In the genomic region with DNA sequence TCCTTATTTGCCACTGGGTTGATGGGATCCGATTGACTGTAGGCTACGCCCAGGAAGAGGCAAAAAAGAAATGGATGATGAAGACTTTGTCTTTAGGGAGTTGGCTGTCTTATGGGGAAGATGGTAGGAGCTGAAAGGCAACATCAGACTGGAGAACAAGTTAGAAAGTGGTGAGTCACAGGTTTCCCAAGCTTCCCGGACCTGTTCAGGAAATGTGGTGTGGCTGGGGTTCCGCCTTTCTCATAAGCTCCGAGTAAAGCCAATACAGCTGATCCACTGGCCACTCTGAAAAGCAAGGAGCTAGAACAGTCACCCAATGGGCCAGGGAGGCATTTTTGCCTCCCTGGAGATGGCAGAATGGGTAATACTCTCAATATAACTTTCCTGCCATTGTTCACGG, we compare ENCODE assay signal across 24 cellular contexts.
DNase-seq lines count a peak whose midpoint lies in the region; ATAC-seq, FAIRE-seq and TF ChIP-seq lines count a peak whose summit lies in the region.
"Had no signal": no experiment of that assay in that cellular context is flagged by ENCODE, and none has a peak within 500 bp of the region (broad histone marks: within the 10 kb centered on the region; RNA-seq: fewer than 3 reads in every experiment).

No MANE protein-coding gene starts in this region.

- H3K9me3 ChIP-seq in RWPE2 (ENCODE audit: severe bottlenecking) (no peaks in the 10 kb centered on the region), endothelial cell of umbilical vein (replicated peaks; ENCODE audit: control insufficient read depth, insufficient read depth, low read length) (no peaks in the 10 kb centered on the region)
- H3K9me3 ChIP-seq: gastrocnemius medialis, ovary, right lobe of liver, SJCRH30 had no signal

- FAIRE-seq in endothelial cell of umbilical vein (lab: Jason Lieb, UNC): peak; percentile 88

- H4K20me1 ChIP-seq in endothelial cell of umbilical vein (replicated peaks; ENCODE audit: control insufficient read depth, extremely low read depth, insufficient read depth, low read length) (no peaks in the 10 kb centered on the region), GM23338 (replicated peaks; ENCODE audit: insufficient read depth) (no peaks in the 10 kb centered on the region)

- no peak overlapping the region for H3K4me3 Mint-ChIP-seq in naive thymus-derived CD8-positive, alpha-beta T cell
- H3K4me3 Mint-ChIP-seq in GM23338: no peak overlapping the region
- H3K4me3 Mint-ChIP-seq: CD14-positive monocyte; effector memory CD8-positive, alpha-beta T cell; naive thymus-derived CD4-positive, alpha-beta T cell had no signal

- peaks cover 0 to 2% (median 0%) of the 10 kb centered on the region in 9 donors for H3K9me3 Mint-ChIP-seq in naive thymus-derived CD8-positive, alpha-beta T cell
- H3K9me3 Mint-ChIP-seq in GM23338: no peaks in the 10 kb centered on the region
- H3K9me3 Mint-ChIP-seq: effector memory CD8-positive, alpha-beta T cell had no signal

- no peak for TF ChIP-seq CTCF in RWPE2 (IDR thresholded peaks at IDR 0.05; ENCODE audit: poor library complexity, severe bottlenecking)
- no peak for TF ChIP-seq CTCF in endothelial cell of umbilical vein (IDR thresholded peaks at IDR 0.05; ENCODE audit: extremely low read depth in 1 of 2, insufficient read depth in 1 of 2, low read depth in 1 of 2, low read length in 2 of 2)
- TF ChIP-seq CTCF in GM23338 (conservative IDR thresholded peaks at IDR 0.05; ENCODE audit: low read depth in 2 of 2): no peak

- CTCF ChIA-PET in endothelial cell of umbilical vein (lab: Charles Lee): interaction anchor here (1.2 to 1.7 kb wide), 3 partner anchors 16 to 141 kb away, joined by 3 to 11 read pairs (median 5); no protein-coding TSS in a partner anchor

- BruUV-seq in endothelial cell of umbilical vein (replicated peaks; lab: Mats Ljungman, UMichigan): no TSS peak

- H3F3A ChIP-seq in GM23338 (replicated peaks; ENCODE audit: low read depth): no peaks in the 10 kb centered on the region

- no peaks in the 10 kb centered on the region for H3K4me1 Mint-ChIP-seq in naive thymus-derived CD8-positive, alpha-beta T cell
- H3K4me1 Mint-ChIP-seq in GM23338: no peaks in the 10 kb centered on the region
- H3K4me1 Mint-ChIP-seq: CD14-positive monocyte; naive thymus-derived CD4-positive, alpha-beta T cell had no signal

- no peaks in the 10 kb centered on the region for H3K4me1 ChIP-seq in RWPE2 (ENCODE audit: insufficient read depth, poor library complexity, severe bottlenecking)
- peaks cover 23% of the 10 kb centered on the region for H3K4me1 ChIP-seq in endothelial cell of umbilical vein (ENCODE audit: control insufficient read depth, extremely low read depth, insufficient read depth, low read length)
- no peaks in the 10 kb centered on the region for H3K4me1 ChIP-seq in GM23338 (ENCODE audit: insufficient read depth)
- H3K4me1 ChIP-seq: right lobe of liver had no signal

- H3K9me2 ChIP-seq in GM23338 (ENCODE audit: insufficient read depth): no peaks in the 10 kb centered on the region

- H3K4me3 ChIP-seq in RWPE2 (ENCODE audit: severe bottlenecking) (no peak overlapping the region), endothelial cell of umbilical vein (replicated peaks in 1 of 3; ENCODE audit: insufficient read depth in 1 of 3, low read depth in 1 of 3, low read length in 3 of 3) (no peak overlapping the region), GM23338 (no peak overlapping the region)
- H3K4me3 ChIP-seq: gastrocnemius medialis, ovary, right lobe of liver, SJCRH30 had no signal

- intact Hi-C loops in endothelial cell of umbilical vein (cut with micrococcal nuclease): no loop called here

- H2AFZ ChIP-seq in endothelial cell of umbilical vein (ENCODE audit: low read depth, low read length) (no peak overlapping the region), GM23338 (no peak overlapping the region)

- no peaks in the 10 kb centered on the region for H3K36me3 Mint-ChIP-seq in naive thymus-derived CD8-positive, alpha-beta T cell
- no peaks in the 10 kb centered on the region for H3K36me3 Mint-ChIP-seq in GM23338 (ENCODE audit: low read depth)
- H3K36me3 Mint-ChIP-seq: CD14-positive monocyte; naive thymus-derived CD4-positive, alpha-beta T cell had no signal

- H3K27ac ChIP-seq in RWPE2 (ENCODE audit: poor library complexity, severe bottlenecking) (no peak overlapping the region), endothelial cell of umbilical vein (ENCODE audit: insufficient read depth, low read depth, low read length) (no peak overlapping the region), GM23338 (ENCODE audit: low read depth) (no peak overlapping the region)
- H3K27ac ChIP-seq: gastrocnemius medialis, ovary, right lobe of liver, SJCRH30 had no signal

- H3K79me2 ChIP-seq in endothelial cell of umbilical vein (ENCODE audit: control insufficient read depth, insufficient read depth, low read length): no peaks in the 10 kb centered on the region
- H3K79me2 ChIP-seq in GM23338 (replicated peaks; ENCODE audit: insufficient read depth): no peaks in the 10 kb centered on the region

- no peak for TF ChIP-seq POLR2A in endothelial cell of umbilical vein (IDR thresholded peaks at IDR 0.05; ENCODE audit: low read depth, low read length)

- H3K27me3 ChIP-seq in RWPE2 (ENCODE audit: insufficient read depth, poor library complexity, severe bottlenecking): no peaks in the 10 kb centered on the region
- peaks cover 0 to 2% of the 10 kb centered on the region in 2 experiments for H3K27me3 ChIP-seq in endothelial cell of umbilical vein (ENCODE audit: control insufficient read depth in 2 of 2, insufficient read depth in 2 of 2, low read length in 2 of 2)
- H3K27me3 ChIP-seq in GM23338 (ENCODE audit: insufficient read depth): no peaks in the 10 kb centered on the region
- H3K27me3 ChIP-seq: ovary, right lobe of liver, SJCRH30 had no signal

- ATAC-seq in RWPE2 (ENCODE audit: low read depth) (peak; percentile 55), GM23338 (no peak)
- ATAC-seq in naive thymus-derived CD8-positive, alpha-beta T cell: no peak
- ATAC-seq: effector memory CD8-positive, alpha-beta T cell; gastrocnemius medialis; naive thymus-derived CD4-positive, alpha-beta T cell; right lobe of liver had no signal

- DNase-seq in EH (ENCODE audit: low read depth): peak; percentile 61
- DNase-seq in RWPE2 (ENCODE audit: low spot score): no peak
- peak; percentile 70 for DNase-seq in endothelial cell of umbilical vein (ENCODE audit: low read depth, low spot score)
- peak; percentile 33 for DNase-seq in hepatic stellate cell (ENCODE audit: low spot score)
- no peak for DNase-seq in NCI-H748 treated with DMSO at 0.1 percent for 48 hours (lab: John Stamatoyannopoulos, UW)
- DNase-seq in naive thymus-derived CD8-positive, alpha-beta T cell: no peak
- no peak for DNase-seq in CD1c-positive myeloid dendritic cell (ENCODE audit: extremely low spot score)
- DNase-seq in GM23338 (ENCODE audit: low spot score): no peak
- DNase-seq: activated CD4-positive, alpha-beta T cell treated with anti-CD3 and anti-CD28 coated beads, Interleukin-2, amount 50 U/mL, for 1 hour; activated CD8-positive, alpha-beta memory T cell treated with anti-CD3 and anti-CD28 coated beads, Interleukin-2, amount 50 U/mL, for 4 hours; activated gamma-delta T cell; DMS153; effector memory CD8-positive, alpha-beta T cell; gastrocnemius medialis; mesendoderm; naive thymus-derived CD4-positive, alpha-beta T cell; NCI-H146; NCI-H774; ovary; right lobe of liver; SJCRH30; stimulated activated CD4-positive, alpha-beta T cell treated with anti-CD3 and anti-CD28 coated beads, Interleukin-15, amount 100 ng/mL, for 24 hours; T-helper 1 cell had no signal

- no peak overlapping the region for H3K9ac ChIP-seq in endothelial cell of umbilical vein (replicated peaks; ENCODE audit: extremely low read depth, insufficient read depth, low read length)

- H3K4me2 ChIP-seq in endothelial cell of umbilical vein (ENCODE audit: insufficient read depth, low read length) (no peak overlapping the region), GM23338 (no peak overlapping the region)

- H3K27ac Mint-ChIP-seq in naive thymus-derived CD8-positive, alpha-beta T cell: no peak overlapping the region
- no peak overlapping the region for H3K27ac Mint-ChIP-seq in GM23338
- H3K27ac Mint-ChIP-seq: CD14-positive monocyte; effector memory CD8-positive, alpha-beta T cell; naive thymus-derived CD4-positive, alpha-beta T cell had no signal

- dilution Hi-C loops in endothelial cell of umbilical vein (cut with MboI; ENCODE audit: extremely low pct_ligation_motif_present, low sequenced_read_pairs): no loop called here

- no peaks in the 10 kb centered on the region for H3K36me3 ChIP-seq in RWPE2 (ENCODE audit: low read depth)
- no peaks in the 10 kb centered on the region for H3K36me3 ChIP-seq in endothelial cell of umbilical vein (ENCODE audit: control insufficient read depth in 2 of 2, extremely low read depth in 1 of 2, insufficient read depth in 2 of 2, low read length in 2 of 2)
- H3K36me3 ChIP-seq in GM23338 (ENCODE audit: insufficient read depth): no peaks in the 10 kb centered on the region
- H3K36me3 ChIP-seq: gastrocnemius medialis, ovary, right lobe of liver, SJCRH30 had no signal

- H3K9me1 ChIP-seq in endothelial cell of umbilical vein (replicated peaks; ENCODE audit: control insufficient read depth, extremely low read depth, insufficient read depth, low read length): no peaks in the 10 kb centered on the region

- peaks cover 1 to 21% (median 8%) of the 10 kb centered on the region in 5 donors for H3K27me3 Mint-ChIP-seq in naive thymus-derived CD8-positive, alpha-beta T cell
- H3K27me3 Mint-ChIP-seq in GM23338 (ENCODE audit: insufficient read depth, low read depth, poor library complexity): peaks cover 3% of the 10 kb centered on the region

- POLR2A ChIA-PET in endothelial cell of umbilical vein (lab: Charles Lee): no interaction called here
- POLR2A ChIA-PET in naive thymus-derived CD8-positive, alpha-beta T cell (lab: Charles Lee): no interaction called here

TF ChIP-seq in endothelial cell of umbilical vein, 7 proteins besides CTCF, POLR2A, EP300 and RAD21 (continues in another document):
- TF ChIP-seq MYC (IDR thresholded peaks at IDR 0.05; ENCODE audit: low read depth, low read length): no peak
- no peak for TF ChIP-seq POLR2AphosphoS5 (IDR thresholded peaks at IDR 0.05; ENCODE audit: insufficient read depth, low read depth, low read length)
- peak; percentile 77 for TF ChIP-seq FOS (IDR thresholded peaks at IDR 0.05; ENCODE audit: borderline replicate concordance, insufficient read depth, low read length)
- TF ChIP-seq GATA2 (IDR thresholded peaks at IDR 0.05; ENCODE audit: insufficient read depth, insufficient read length, low read depth, low read length): no peak
- no peak for TF ChIP-seq EZH2 (IDR thresholded peaks at IDR 0.05; ENCODE audit: borderline replicate concordance, low read depth, low read length, severe bottlenecking)

TF ChIP-seq in GM23338, 12 proteins besides CTCF, POLR2A, EP300 and RAD21 (continues in another document):
- no peak for TF ChIP-seq ZNF331 (CRISPR knock-in tag; IDR thresholded peaks at IDR 0.05; ENCODE audit: low read depth)
- TF ChIP-seq EZH2 (IDR thresholded peaks at IDR 0.05; ENCODE audit: low read depth, unreplicated experiment): no peak
- TF ChIP-seq NANOG (IDR thresholded peaks at IDR 0.05; ENCODE audit: borderline replicate concordance): no peak
- no peak for TF ChIP-seq ZNF114 (CRISPR knock-in tag; IDR thresholded peaks at IDR 0.05)

Comparison
In these comparisons a context has a peak if more than half of its experiments do, and no peak if none do; other contexts are left out.
1. DNase-seq: peak in EH (single experiment), endothelial cell of umbilical vein (single experiment) and hepatic stellate cell (single experiment); none in RWPE2 (single experiment), NCI-H748 treated with DMSO at 0.1 percent for 48 hours (single experiment), naive thymus-derived CD8-positive, alpha-beta T cell (0 of 10), CD1c-positive myeloid dendritic cell (single experiment) and GM23338 (single experiment).